Comparison of ENCODE assay signal across 12 cellular contexts in the genomic region with DNA sequence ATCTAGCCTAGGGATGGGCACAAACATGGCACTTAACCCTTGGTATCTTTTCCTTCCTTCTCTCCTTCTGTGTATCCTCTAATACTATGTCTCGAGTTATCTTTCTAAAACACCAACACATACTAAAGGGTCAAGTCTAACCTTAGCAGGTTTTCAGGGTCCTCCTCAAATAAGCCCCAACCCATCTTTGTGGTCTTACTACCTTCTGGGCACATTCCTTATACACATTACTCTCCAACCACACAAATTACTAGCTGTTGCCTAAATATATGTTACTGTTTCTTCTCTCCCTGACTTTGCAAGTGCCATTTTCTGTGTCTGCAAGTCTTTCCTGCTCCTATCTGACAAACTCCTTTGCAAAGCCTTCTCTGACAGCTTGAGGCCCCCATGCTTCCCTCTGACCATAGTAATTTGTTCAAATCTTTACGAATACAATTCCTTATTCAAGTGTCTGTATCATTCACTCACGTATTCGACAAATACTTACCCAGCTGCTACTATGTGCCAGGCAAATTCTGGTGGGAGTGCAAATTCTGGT. TPM values are rescaled to one million over a fixed set of nuclear protein-coding genes. Genes with fewer than 3 reads are reported as not detected.
A peak's percentile ranks its signal among the peaks of the same experiment; 100 is the strongest.
DNase-seq lines count a peak whose midpoint lies in the region; ATAC-seq and TF ChIP-seq lines count a peak whose summit lies in the region.
"Had no signal": no experiment of that assay in that cellular context is flagged by ENCODE, and none has a peak within 500 bp of the region (broad histone marks: within the 10 kb centered on the region; RNA-seq: fewer than 3 reads in every experiment).

No MANE protein-coding gene starts in this region.

- H3K4ac ChIP-seq in trophoblast cell (ENCODE audit: low read depth, low read length), result no peak overlapping the region

- H3K9ac ChIP-seq in BLaER1 treated with 17β-estradiol and CSF1 and Interleukin-3, amounts not matched to agents 10 nM and 100 nM, result peak overlapping the region in 10 of 11 experiments; percentile 20 to 84 (median 56); a peak in 18 of 22 replicates
- H3K9ac ChIP-seq in GM23248, result peak overlapping the region; percentile 65
- H3K9ac ChIP-seq in trophoblast cell (ENCODE audit: low read length), result no peak overlapping the region

- H4K12ac ChIP-seq in trophoblast cell (ENCODE audit: low read depth, low read length), result no peak overlapping the region

- in situ Hi-C loops in GM23248 (cut with MboI), result no loop called here
- in situ Hi-C loops in G401 (cut with HindIII; ENCODE audit: low sequenced_read_pairs), result no loop called here

- peaks cover 55 to 90% (median 75%) of the 10 kb centered on the region in 10 experiments for H3K4me1 ChIP-seq in BLaER1 treated with 17β-estradiol and CSF1 and Interleukin-3, amounts not matched to agents 10 nM and 100 nM
- peaks cover 48% of the 10 kb centered on the region for H3K4me1 ChIP-seq in GM23248 (ENCODE audit: insufficient read depth)
- H3K4me1 ChIP-seq in trophoblast cell (ENCODE audit: control insufficient read depth in 1 of 2, insufficient read depth in 2 of 2, low read length in 2 of 2), result peaks cover 8 to 9% of the 10 kb centered on the region in 2 experiments
- H3K4me1 ChIP-seq: right lobe of liver had no signal

- H3K27me3 Mint-ChIP-seq in activated T-helper 1 cell treated with anti-CD3 and anti-CD28 coated beads, Interleukin-12 subunit alpha, Interleukin-12 subunit beta, Interleukin-2, Interleukin-4 antibody, amounts not matched to agents 30 ng/mL and 10 ng/mL and 1 ng/mL, durations not matched to agents 14 hours and 24 hours and 36 hours (ENCODE audit: insufficient read depth), result no peaks in the 10 kb centered on the region
- no peaks in the 10 kb centered on the region for H3K27me3 Mint-ChIP-seq in neural crest cell (ENCODE audit: low read depth)
- H3K27me3 Mint-ChIP-seq: naive thymus-derived CD8-positive, alpha-beta T cell had no signal

- H2AK5ac ChIP-seq in trophoblast cell (ENCODE audit: low read length), result no peak overlapping the region

- H3K4me1 Mint-ChIP-seq in activated T-helper 1 cell treated with anti-CD3 and anti-CD28 coated beads, Interleukin-12 subunit alpha, Interleukin-12 subunit beta, Interleukin-2, Interleukin-4 antibody, amounts not matched to agents 30 ng/mL and 10 ng/mL and 1 ng/mL, durations not matched to agents 14 hours and 24 hours and 36 hours (ENCODE audit: low read depth), result peaks cover 33% of the 10 kb centered on the region
- H3K4me1 Mint-ChIP-seq in neural crest cell, result peaks cover 18% of the 10 kb centered on the region

- H3K79me2 ChIP-seq in GM23248 (ENCODE audit: insufficient read depth) (no peaks in the 10 kb centered on the region), trophoblast cell (ENCODE audit: control insufficient read depth, insufficient read depth, low read length, poor library complexity) (no peaks in the 10 kb centered on the region)

- H2AFZ ChIP-seq in GM23248, result peak overlapping the region; percentile 89
- H2AFZ ChIP-seq in trophoblast cell (ENCODE audit: insufficient read depth, low read length, poor library complexity), result no peak overlapping the region

- intact Hi-C loops in activated T-helper 1 cell treated with anti-CD3 and anti-CD28 coated beads, Interleukin-12 subunit alpha, Interleukin-12 subunit beta, Interleukin-2, Interleukin-4 antibody, amounts not matched to agents 30 ng/mL and 10 ng/mL and 1 ng/mL, durations not matched to agents 14 hours and 24 hours and 36 hours (cut with micrococcal nuclease), result loop anchor here (2.0 to 5.0 kb wide), 4 partner anchors 15 to 193 kb away; a partner anchor contains a TSS

- no peak for DNase-seq in GM23248
- no peak for DNase-seq in activated T-helper 1 cell treated with anti-CD3 and anti-CD28 coated beads, Interleukin-12 subunit alpha, Interleukin-12 subunit beta, Interleukin-2, Interleukin-4 antibody, amounts not matched to agents 30 ng/mL and 10 ng/mL and 1 ng/mL, durations not matched to agents 14 hours and 24 hours and 36 hours (ENCODE audit: low spot score)
- no peak for DNase-seq in neural crest cell (ENCODE audit: low read depth, low spot score)
- no peak for DNase-seq in G401 (ENCODE audit: low spot score)
- no peak for DNase-seq in trophoblast cell
- DNase-seq in activated CD4-positive, alpha-beta T cell treated with anti-CD3 and anti-CD28 coated beads for 4 hours, result no peak
- DNase-seq: NCI-H1930, right lobe of liver had no signal

- peak overlapping the region; percentile 10 for H3K4me3 Mint-ChIP-seq in activated T-helper 1 cell treated with anti-CD3 and anti-CD28 coated beads, Interleukin-12 subunit alpha, Interleukin-12 subunit beta, Interleukin-2, Interleukin-4 antibody, amounts not matched to agents 30 ng/mL and 10 ng/mL and 1 ng/mL, durations not matched to agents 14 hours and 24 hours and 36 hours
- no peak overlapping the region for H3K4me3 Mint-ChIP-seq in neural crest cell

- H3K4me3 ChIP-seq in BLaER1 treated with 17β-estradiol and CSF1 and Interleukin-3, amounts not matched to agents 10 nM and 100 nM, result peak overlapping the region in 5 of 10 experiments; percentile 0 to 20 (median 2); a peak in 6 of 20 replicates
- H3K4me3 ChIP-seq in GM23248 (no peak overlapping the region), trophoblast cell (ENCODE audit: low read depth, low read length) (no peak overlapping the region)
- H3K4me3 ChIP-seq: right lobe of liver had no signal

- H3K9me2 ChIP-seq in GM23248 (ENCODE audit: insufficient read depth), result no peaks in the 10 kb centered on the region

- no peaks in the 10 kb centered on the region for H3K27me3 ChIP-seq in BLaER1 treated with 17β-estradiol and CSF1 and Interleukin-3, amounts not matched to agents 10 nM and 100 nM
- H3K27me3 ChIP-seq in GM23248 (replicated peaks; ENCODE audit: insufficient read depth) (no peaks in the 10 kb centered on the region), trophoblast cell (ENCODE audit: insufficient read depth, low read length) (no peaks in the 10 kb centered on the region)
- H3K27me3 ChIP-seq: right lobe of liver had no signal

- peak overlapping the region; percentile 73 to 90 (median 80); a peak in 21 of 22 replicates for H3K27ac ChIP-seq in BLaER1 treated with 17β-estradiol and CSF1 and Interleukin-3, amounts not matched to agents 10 nM and 100 nM
- peak overlapping the region; percentile 85 for H3K27ac ChIP-seq in GM23248
- H3K27ac ChIP-seq in trophoblast cell (ENCODE audit: low read depth, low read length), result no peak overlapping the region
- H3K27ac ChIP-seq: right lobe of liver had no signal

- peaks cover 45% of the 10 kb centered on the region for H3F3A ChIP-seq in GM23248 (ENCODE audit: insufficient read depth)

- peaks cover 6% of the 10 kb centered on the region for H3K79me1 ChIP-seq in trophoblast cell (ENCODE audit: low read length)

- no peak for TF ChIP-seq CTCF in neural crest cell (conservative IDR thresholded peaks at IDR 0.05)

- no peaks in the 10 kb centered on the region for H3K36me3 Mint-ChIP-seq in activated T-helper 1 cell treated with anti-CD3 and anti-CD28 coated beads, Interleukin-12 subunit alpha, Interleukin-12 subunit beta, Interleukin-2, Interleukin-4 antibody, amounts not matched to agents 30 ng/mL and 10 ng/mL and 1 ng/mL, durations not matched to agents 14 hours and 24 hours and 36 hours (ENCODE audit: low read depth)
- H3K36me3 Mint-ChIP-seq in neural crest cell (ENCODE audit: low read depth), result no peaks in the 10 kb centered on the region
- H3K36me3 Mint-ChIP-seq: naive thymus-derived CD8-positive, alpha-beta T cell had no signal

- H4K91ac ChIP-seq in trophoblast cell (ENCODE audit: low read depth, low read length), result no peak overlapping the region

- 79 to 84% methylated on average over 4 of the region's 4 CpGs for WGBS in GM23248 (ENCODE audit: low coverage in 1 of 2, low lambda C conversion rate in 2 of 2, missing lambda C conversion rate in 2 of 2), 2 experiments
- WGBS in trophoblast cell (ENCODE audit: extremely low coverage, insufficient coverage, insufficient read length), result 100% methylated on average over 3 of the region's 4 CpGs

- no peak overlapping the region for H3K18ac ChIP-seq in trophoblast cell (ENCODE audit: low read length)

- no peak overlapping the region for H3K23ac ChIP-seq in trophoblast cell (ENCODE audit: low read length)

- no peaks in the 10 kb centered on the region for H4K20me1 ChIP-seq in BLaER1 treated with 17β-estradiol and CSF1 and Interleukin-3, amounts not matched to agents 10 nM and 100 nM
- H4K20me1 ChIP-seq in GM23248 (ENCODE audit: insufficient read depth), result no peaks in the 10 kb centered on the region

- no peak overlapping the region for H2BK5ac ChIP-seq in trophoblast cell (ENCODE audit: low read depth, low read length, poor library complexity)

- H3K4me2 ChIP-seq in BLaER1 treated with 17β-estradiol and CSF1 and Interleukin-3, amounts not matched to agents 10 nM and 100 nM, result peak overlapping the region; percentile 52 to 88 (median 81)
- peak overlapping the region; percentile 98 for H3K4me2 ChIP-seq in GM23248 (ENCODE audit: unreplicated experiment)
- H3K4me2 ChIP-seq in trophoblast cell (ENCODE audit: low read length), result no peak overlapping the region

- H2BK120ac ChIP-seq in trophoblast cell (ENCODE audit: insufficient read depth, low read length, poor library complexity), result no peak overlapping the region

- H3K36me3 ChIP-seq in BLaER1 treated with 17β-estradiol and CSF1 and Interleukin-3, amounts not matched to agents 10 nM and 100 nM, result no peaks in the 10 kb centered on the region
- H3K36me3 ChIP-seq in GM23248 (ENCODE audit: low read depth), result no peaks in the 10 kb centered on the region
- H3K36me3 ChIP-seq in trophoblast cell (ENCODE audit: control insufficient read depth in 1 of 2, insufficient read depth in 2 of 2, low read length in 2 of 2), result no peaks in the 10 kb centered on the region
- H3K36me3 ChIP-seq: right lobe of liver, thoracic aorta had no signal

- H4K8ac ChIP-seq in trophoblast cell (ENCODE audit: low read depth, low read length), result no peak overlapping the region

- H2BK12ac ChIP-seq in trophoblast cell (ENCODE audit: low read length), result no peak overlapping the region

- peaks cover 0 to 16% (median 4%) of the 10 kb centered on the region in 11 experiments; a peak in 12 of 22 replicates for H3K9me3 ChIP-seq in BLaER1 treated with 17β-estradiol and CSF1 and Interleukin-3, amounts not matched to agents 10 nM and 100 nM (replicated peaks in 1 of 11)
- H3K9me3 ChIP-seq in GM23248 (ENCODE audit: low read depth) (no peaks in the 10 kb centered on the region), trophoblast cell (ENCODE audit: insufficient read depth, low read depth, low read length) (no peaks in the 10 kb centered on the region)
- H3K9me3 ChIP-seq: right lobe of liver, thoracic aorta had no signal

- no peak for ATAC-seq in HG03025 (IDR thresholded peaks at IDR 0.05; ENCODE audit: low FRiP score, unreplicated experiment)

- peak overlapping the region; percentile 18 for H3K27ac Mint-ChIP-seq in activated T-helper 1 cell treated with anti-CD3 and anti-CD28 coated beads, Interleukin-12 subunit alpha, Interleukin-12 subunit beta, Interleukin-2, Interleukin-4 antibody, amounts not matched to agents 30 ng/mL and 10 ng/mL and 1 ng/mL, durations not matched to agents 14 hours and 24 hours and 36 hours
- peak overlapping the region; percentile 9 for H3K27ac Mint-ChIP-seq in neural crest cell (ENCODE audit: unreplicated experiment)

- no peaks in the 10 kb centered on the region for H3K9me3 Mint-ChIP-seq in activated T-helper 1 cell treated with anti-CD3 and anti-CD28 coated beads, Interleukin-12 subunit alpha, Interleukin-12 subunit beta, Interleukin-2, Interleukin-4 antibody, amounts not matched to agents 30 ng/mL and 10 ng/mL and 1 ng/mL, durations not matched to agents 14 hours and 24 hours and 36 hours
- H3K9me3 Mint-ChIP-seq in neural crest cell, result no peaks in the 10 kb centered on the region

- no peak overlapping the region for H3K14ac ChIP-seq in trophoblast cell (ENCODE audit: low read length)

RNA-seq across cellular contexts. Expression of a gene that starts 15.8 kb away (rescaled TPM):
- 21.0 and 23.1 TPM in 2 replicates for total RNA-seq in GM23248 (2014; rRNA removed; shearing (Covaris generic))
- 18.0 and 19.5 TPM in 2 replicates for polyA plus RNA-seq in GM23248 (2016; fragmentation: Nextera tagmentation; extraction: Ambion mirVana)
- total RNA-seq in activated T-helper 1 cell treated with anti-CD3 and anti-CD28 coated beads, Interleukin-12 subunit alpha, Interleukin-12 subunit beta, Interleukin-2, Interleukin-4 antibody, amounts not matched to agents 30 ng/mL and 10 ng/mL and 1 ng/mL, durations not matched to agents 14 hours and 24 hours and 36 hours, result 91.9 and 98.6 TPM in 2 replicates
- total RNA-seq in neural crest cell, result 92.9 and 97.7 TPM in 2 replicates
- 38.5 and 61.9 TPM in 2 replicates for total RNA-seq in G401 (2014; rRNA removed; shearing (Covaris generic))
- polyA plus RNA-seq in trophoblast cell (2013), result 27.6 and 28.4 TPM in 2 replicates
